In genomic region chr9:80376180-80376579, GRCh38 we compare ENCODE assay signal across 24 cellular contexts.
"Had no signal": no experiment of that assay in that cellular context is flagged by ENCODE, and none has a peak within 500 bp of the region (broad histone marks: within the 10 kb centered on the region; RNA-seq: fewer than 3 reads in every experiment).

No MANE protein-coding gene starts in this region.

- ATAC-seq: activated CD8-positive, alpha-beta T cell treated with anti-CD3 and anti-CD28 coated beads for 36 hours; body of pancreas; Panc1; Right ventricle myocardium inferior; T-cell had no signal

- H3K27ac ChIP-seq: ascending aorta, body of pancreas, SK-N-MC had no signal

- DNase-seq: activated CD4-positive, alpha-beta T cell treated with anti-CD3 and anti-CD28 coated beads for 4 hours; activated CD8-positive, alpha-beta memory T cell treated with anti-CD3 and anti-CD28 coated beads, Interleukin-2, amount 50 U/mL, for 4 hours; activated CD8-positive, alpha-beta T cell treated with anti-CD3 and anti-CD28 coated beads for 36 hours; activated effector memory CD4-positive, alpha-beta T cell treated with Interleukin-2 at 50 U/mL for 16 hours; activated naive CD4-positive, alpha-beta T cell; activated T-cell treated with anti-CD3 and anti-CD28 coated beads, Interleukin-2, amount 50 U/mL, for 24 hours; body of pancreas; central memory CD4-positive, alpha-beta T cell; Kasumi-1; KBM-7; NCI-H1048; NCI-H1930; NCI-H345; NCI-H510A; NCI-H82; NK-92 treated with Interleukin-12 subunit alpha and Interleukin-12 subunit beta, amount 100 ng/mL, for 24 hours; RPMI8226; T-cell; T-helper 2 cell; T1000 had no signal
